Comparison of ENCODE assay signal across 8 cellular contexts in the genomic region with DNA sequence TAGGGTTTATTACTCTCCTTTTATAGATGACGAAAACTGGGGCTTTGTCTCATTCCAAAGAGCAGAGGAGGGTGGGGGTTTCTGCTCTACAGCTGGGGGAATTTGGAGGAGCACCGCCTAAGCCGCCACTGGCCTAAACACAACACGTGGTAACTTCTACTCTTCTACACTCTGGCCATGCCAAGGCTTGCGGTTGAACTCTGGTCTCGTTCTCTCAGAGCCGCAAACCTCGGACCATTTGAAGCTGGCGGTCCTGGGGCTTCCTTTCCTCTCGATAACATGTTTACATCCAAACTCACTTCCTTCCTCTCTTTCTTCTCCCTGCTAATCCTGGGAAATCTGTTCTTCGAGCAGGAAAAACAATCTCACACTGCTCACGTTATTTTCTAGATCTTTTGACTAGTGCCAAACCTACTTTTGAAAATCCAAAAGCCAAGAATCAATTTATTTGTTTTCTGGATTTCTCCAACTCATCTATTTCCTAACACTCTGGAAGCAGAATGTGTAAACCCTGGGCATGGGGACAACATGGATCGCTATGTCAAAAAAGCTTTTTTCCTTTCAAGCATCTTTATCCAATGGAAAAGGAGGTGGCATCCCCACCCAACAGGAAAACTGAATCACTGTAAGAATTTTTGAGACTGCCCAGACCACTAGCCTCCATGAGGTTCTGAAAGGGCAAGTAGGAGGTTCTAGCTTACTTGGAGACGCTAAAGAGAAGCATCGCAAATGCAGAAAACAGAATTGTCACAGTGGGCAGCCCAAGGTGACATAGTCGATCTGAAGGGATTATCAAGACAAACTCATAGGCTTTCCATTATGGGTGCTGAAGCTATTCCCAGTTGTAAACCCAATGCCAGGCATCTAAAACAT. TPM values are rescaled to one million over a fixed set of nuclear protein-coding genes. Genes with fewer than 3 reads are reported as not detected.
A peak's percentile ranks its signal among the peaks of the same experiment; 100 is the strongest.
DNase-seq lines count a peak whose midpoint lies in the region; ATAC-seq, FAIRE-seq and TF ChIP-seq lines count a peak whose summit lies in the region.

No MANE protein-coding gene starts in this region.

- H3K4me3 ChIP-seq in AG04449 (ENCODE audit: low read depth, low read length), result peak overlapping the region; percentile 7; the same call in 1 of the 2 replicates
- H3K4me3 ChIP-seq in WI38 (ENCODE audit: low read depth, low read length), result peak overlapping the region; percentile 61
- H3K4me3 ChIP-seq in cardiac fibroblast (replicated peaks in 1 of 2; ENCODE audit: low read depth in 2 of 2, low read length in 2 of 2), result peak overlapping the region in 1 of 2 donors; percentile 18
- peak overlapping the region; percentile 72 to 87 (median 72) for H3K4me3 ChIP-seq in HepG2 (replicated peaks in 1 of 3; ENCODE audit: insufficient read depth in 1 of 3, low read depth in 2 of 3, low read length in 3 of 3)

- TF ChIP-seq POLR2A in HepG2 (IDR thresholded peaks at IDR 0.05; ENCODE audit: insufficient read depth in 1 of 2, low read depth in 2 of 2, low read length in 2 of 2), result peak in 1 of 2 experiments; percentile 78; a peak in 2 of 4 replicates

- intact Hi-C loops in HepG2 (cut with micrococcal nuclease; ENCODE audit: unreplicated experiment), result no loop called here

- H3K4me1 ChIP-seq in HepG2 (ENCODE audit: insufficient read depth, low read length), result peaks cover 74% of the 10 kb centered on the region

- FAIRE-seq in GM19239 (lab: Jason Lieb, UNC), result peak; percentile 91
- FAIRE-seq in HepG2 (lab: Jason Lieb, UNC), result peak; percentile 95

- in situ Hi-C loops in HepG2 (cut with HindIII; ENCODE audit: extremely low pct_ligation_motif_present, low pct_unique_long_range_greater_than_20kb), result no loop called here

- no peaks in the 10 kb centered on the region; a peak in 1 of 5 replicates for H3K36me3 ChIP-seq in HepG2 (replicated peaks in 1 of 2; ENCODE audit: control insufficient read depth in 1 of 2, insufficient read depth in 2 of 2, low read length in 2 of 2)

- peak overlapping the region; percentile 99 for H3K4me2 ChIP-seq in HepG2 (ENCODE audit: low read depth, low read length)

- 14% methylated on average over 16 of the region's 16 CpGs for WGBS in HepG2 (ENCODE audit: low lambda C conversion rate)

- no peak overlapping the region for H2AFZ ChIP-seq in HepG2 (ENCODE audit: low read length)

- H3K79me2 ChIP-seq in HepG2 (ENCODE audit: insufficient read depth, low read length), result no peaks in the 10 kb centered on the region

- POLR2A ChIA-PET in AG04449 (lab: Yijun Ruan, JAX), result no interaction called here
- POLR2A ChIA-PET in HepG2 (lab: Yijun Ruan, JAX), result interaction anchor here (0.8 to 7.3 kb wide), 14 partner anchors 8 to 671 kb away, joined by 3 to 78 read pairs (median 6); partner anchors contain the start of genes EEF2K, MOSMO, POLR3E and UQCRC2

- DNase-seq in AG04449 (ENCODE audit: low read depth, low spot score) (no peak), GM19239 (ENCODE audit: insufficient read length, low spot score) (no peak), NAMALWA (ENCODE audit: low spot score) (peak; percentile 87), cardiac fibroblast (ENCODE audit: low read depth in 2 of 2) (peak; percentile 96 to 97), HepG2 (ENCODE audit: low spot score) (peak; percentile 98), iPS-NIHi7 (ENCODE audit: extremely low spot score) (no peak)
- DNase-seq in stimulated activated CD4-positive, alpha-beta T cell treated with anti-CD3 and anti-CD28 coated beads, Interleukin-2, amount 100 ng/mL, for 24 hours, result peak; percentile 74 to 76

- ATAC-seq in HepG2, result peak; percentile 38

- peak in 1 of 2 experiments; percentile 79; a peak in 2 of 4 replicates for TF ChIP-seq EP300 in HepG2 (IDR thresholded peaks at IDR 0.05; ENCODE audit: low read depth in 2 of 2, low read length in 2 of 2)
- peak; percentile 82; the same call in 1 of the 2 replicates for TF ChIP-seq EP300 in HepG2 (CRISPR knock-in tag; IDR thresholded peaks at IDR 0.05; ENCODE audit: borderline replicate concordance)

- no peaks in the 10 kb centered on the region for H3K9me3 ChIP-seq in HepG2 (ENCODE audit: low read length)

- TF ChIP-seq RAD21 in HepG2 (CRISPR knock-in tag; IDR thresholded peaks at IDR 0.05), result no peak

- H3K9ac ChIP-seq in HepG2 (ENCODE audit: insufficient read depth, low read depth, low read length), result peak overlapping the region; percentile 89

- CTCF ChIA-PET in AG04449 (lab: Yijun Ruan, JAX), result interaction anchor here (1.0 to 12.2 kb wide), 6 partner anchors 8 to 190 kb away, joined by 3 to 272 read pairs (median 15); partner anchors contain the start of genes EEF2K, MOSMO, PDZD9 and POLR3E
- CTCF ChIA-PET in HepG2 (lab: Yijun Ruan, JAX; ENCODE audit: low intra/inter-chr PET ratio, low total read pairs), result no interaction called here

- H4K20me1 ChIP-seq in HepG2 (ENCODE audit: insufficient read depth, low read length), result no peaks in the 10 kb centered on the region

- peak overlapping the region; percentile 94 for H3K27ac ChIP-seq in HepG2 (ENCODE audit: extremely low read length, insufficient read depth, low read length)

- BruUV-seq in HepG2 (replicated peaks; lab: Mats Ljungman, UMichigan), result no TSS peak

- H3K27me3 ChIP-seq in HepG2 (ENCODE audit: control insufficient read depth in 1 of 2, insufficient read depth in 2 of 2, low read length in 2 of 2), result no peaks in the 10 kb centered on the region; a peak in 2 of 5 replicates

- TF ChIP-seq CTCF in AG04449 (IDR thresholded peaks at IDR 0.05; ENCODE audit: insufficient read depth, low read length, missing control alignments) (no peak), WI38 (IDR thresholded peaks at IDR 0.05; ENCODE audit: low read depth, low read length) (no peak), cardiac fibroblast (IDR thresholded peaks at IDR 0.05; ENCODE audit: low read depth, low read length) (no peak), HepG2 (CRISPR knock-in tag; IDR thresholded peaks at IDR 0.05) (no peak; the same call in 1 of the 2 replicates)

TF ChIP-seq in HepG2, 621 proteins besides CTCF, POLR2A, EP300 and RAD21 (continues in another document):
- TF ChIP-seq MAFK (conservative IDR thresholded peaks at IDR 0.05 in 1 of 2, IDR thresholded peaks at IDR 0.05 in 1 of 2; ENCODE audit: low read length in 2 of 2), result no peak
- 0 out of 2 replicates have a peak, but pooled peaks have one; percentile 72 for TF ChIP-seq ZSCAN20 (CRISPR knock-in tag; IDR thresholded peaks at IDR 0.05; ENCODE audit: borderline replicate concordance)
- peak; percentile 36 for TF ChIP-seq IKZF4 (CRISPR knock-in tag; IDR thresholded peaks at IDR 0.05; ENCODE audit: borderline replicate concordance, low read depth, not compliant biosample characterization)
- 0 out of 2 replicates have a peak, but pooled peaks have one; percentile 48 for TF ChIP-seq ZNF317 (CRISPR knock-in tag; IDR thresholded peaks at IDR 0.05)
- no peak for TF ChIP-seq MTF1 (CRISPR knock-in tag; IDR thresholded peaks at IDR 0.05)

RNA-seq across cellular contexts. Expression of gene EEF2K, which starts 13.6 kb away (rescaled TPM):
- total RNA-seq in HepG2 (2016; rRNA removed; fragmentation: Illumina TruSeq; extraction: Trizol), result 14.3 and 23.8 TPM in 2 replicates
- total RNA-seq in HepG2 (2016; cell fraction: cytosol; rRNA removed; fragmentation: Illumina TruSeq; extraction: Trizol; ENCODE audit: low read depth), result 3.2 and 3.4 TPM in 2 replicates
- total RNA-seq in HepG2 (2016; cell fraction: insoluble cytoplasmic fraction; rRNA removed; fragmentation: Illumina TruSeq; extraction: Trizol), result 12.5 and 22.8 TPM in 2 replicates
- 8.3 and 8.6 TPM in 2 replicates for total RNA-seq in HepG2 (2016; cell fraction: membrane; rRNA removed; fragmentation: Illumina TruSeq; extraction: Trizol)
- total RNA-seq in HepG2 (2016; cell fraction: nucleus; rRNA removed; fragmentation: Illumina TruSeq; extraction: Trizol), result 20.0 and 25.8 TPM in 2 replicates
- 20.0 and 22.0 TPM in 2 replicates for polyA plus RNA-seq in HepG2 (2011; rRNA removed)
- 7.4 and 8.9 TPM in 2 replicates for polyA plus RNA-seq in HepG2 (2011; cell fraction: cytosol; rRNA removed)
- 47.8 and 56.1 TPM in 2 replicates for polyA plus RNA-seq in HepG2 (2011; cell fraction: nucleus; rRNA removed)
- polyA plus RNA-seq in HepG2 (2012), result 11.0 and 12.1 TPM in 2 replicates
- 1.1 and 1.2 TPM in 2 replicates for polyA plus RNA-seq in HepG2 (2016; cell fraction: cytosol; fragmentation: Illumina TruSeq; extraction: Trizol; ENCODE audit: low read depth)
- 8.7 and 10.9 TPM in 2 replicates for polyA plus RNA-seq in HepG2 (2016; cell fraction: insoluble cytoplasmic fraction; fragmentation: Illumina TruSeq; extraction: Trizol; ENCODE audit: low read depth)
- polyA plus RNA-seq in HepG2 (2016; cell fraction: membrane; fragmentation: Illumina TruSeq; extraction: Trizol; ENCODE audit: low read depth), result 2.6 and 3.0 TPM in 2 replicates
- polyA plus RNA-seq in HepG2 (2016; cell fraction: nucleus; fragmentation: Illumina TruSeq; extraction: Trizol; ENCODE audit: insufficient read depth, low read depth), result 33.2 and 35.2 TPM in 2 replicates
- polyA minus RNA-seq in HepG2 (2011; rRNA and poly(A)+ RNA removed; ENCODE audit: low replicate concordance), result 52.0 and 57.8 TPM in 2 replicates
- polyA minus RNA-seq in HepG2 (2011; cell fraction: cytosol; rRNA and poly(A)+ RNA removed), result 14.7 and 15.5 TPM in 2 replicates
- polyA minus RNA-seq in HepG2 (2011; cell fraction: nucleus; rRNA and poly(A)+ RNA removed), result 23.9 and 25.6 TPM in 2 replicates

RNA-seq across cellular contexts. Expression of gene SDR42E2, which starts 30.2 kb away (rescaled TPM):
- 0.11 TPM in 1 of 2 replicates, not detected in the other for total RNA-seq in HepG2 (2016; rRNA removed; fragmentation: Illumina TruSeq; extraction: Trizol)
- total RNA-seq in HepG2 (2016; cell fraction: cytosol; rRNA removed; fragmentation: Illumina TruSeq; extraction: Trizol; ENCODE audit: low read depth), result 0.44 and 0.71 TPM in 2 replicates
- total RNA-seq in HepG2 (2016; cell fraction: insoluble cytoplasmic fraction; rRNA removed; fragmentation: Illumina TruSeq; extraction: Trizol), result 0.13 TPM in 1 of 2 replicates, not detected in the other
- 0.17 and 0.28 TPM in 2 replicates for total RNA-seq in HepG2 (2016; cell fraction: membrane; rRNA removed; fragmentation: Illumina TruSeq; extraction: Trizol)
- total RNA-seq in HepG2 (2016; cell fraction: nucleus; rRNA removed; fragmentation: Illumina TruSeq; extraction: Trizol), result 0.37 and 0.60 TPM in 2 replicates
- 0.05 TPM in 1 of 2 replicates, not detected in the other for polyA plus RNA-seq in HepG2 (2011; rRNA removed)
- not detected in 2 replicates for polyA plus RNA-seq in HepG2 (2011; cell fraction: cytosol; rRNA removed)
- 0.07 and 0.10 TPM in 2 replicates for polyA plus RNA-seq in HepG2 (2011; cell fraction: nucleus; rRNA removed)
- polyA plus RNA-seq in HepG2 (2012), result 0.17 and 0.23 TPM in 2 replicates
- 0.05 and 0.08 TPM in 2 replicates for polyA plus RNA-seq in HepG2 (2016; cell fraction: cytosol; fragmentation: Illumina TruSeq; extraction: Trizol; ENCODE audit: low read depth)
- not detected in 2 replicates for polyA plus RNA-seq in HepG2 (2016; cell fraction: insoluble cytoplasmic fraction; fragmentation: Illumina TruSeq; extraction: Trizol; ENCODE audit: low read depth)
- 0.07 TPM in 1 of 2 replicates, not detected in the other for polyA plus RNA-seq in HepG2 (2016; cell fraction: membrane; fragmentation: Illumina TruSeq; extraction: Trizol; ENCODE audit: low read depth)
- not detected in 2 replicates for polyA plus RNA-seq in HepG2 (2016; cell fraction: nucleus; fragmentation: Illumina TruSeq; extraction: Trizol; ENCODE audit: insufficient read depth, low read depth)
- 0.05 and 0.14 TPM in 2 replicates for polyA minus RNA-seq in HepG2 (2011; rRNA and poly(A)+ RNA removed; ENCODE audit: low replicate concordance)
- polyA minus RNA-seq in HepG2 (2011; cell fraction: cytosol; rRNA and poly(A)+ RNA removed), result 0.26 TPM in 1 of 2 replicates, not detected in the other
- polyA minus RNA-seq in HepG2 (2011; cell fraction: nucleus; rRNA and poly(A)+ RNA removed), result 0.50 and 0.77 TPM in 2 replicates

Comparison
In these comparisons a context has a peak if more than half of its experiments do, and no peak if none do; other contexts are left out.
1. DNase-seq: peak in NAMALWA (single experiment), cardiac fibroblast (2 of 2), HepG2 (single experiment) and stimulated activated CD4-positive, alpha-beta T cell treated with anti-CD3 and anti-CD28 coated beads, Interleukin-2, amount 100 ng/mL, for 24 hours (2 of 2); none in AG04449 (single experiment), GM19239 (single experiment) and iPS-NIHi7 (single experiment).